In the genomic region with DNA sequence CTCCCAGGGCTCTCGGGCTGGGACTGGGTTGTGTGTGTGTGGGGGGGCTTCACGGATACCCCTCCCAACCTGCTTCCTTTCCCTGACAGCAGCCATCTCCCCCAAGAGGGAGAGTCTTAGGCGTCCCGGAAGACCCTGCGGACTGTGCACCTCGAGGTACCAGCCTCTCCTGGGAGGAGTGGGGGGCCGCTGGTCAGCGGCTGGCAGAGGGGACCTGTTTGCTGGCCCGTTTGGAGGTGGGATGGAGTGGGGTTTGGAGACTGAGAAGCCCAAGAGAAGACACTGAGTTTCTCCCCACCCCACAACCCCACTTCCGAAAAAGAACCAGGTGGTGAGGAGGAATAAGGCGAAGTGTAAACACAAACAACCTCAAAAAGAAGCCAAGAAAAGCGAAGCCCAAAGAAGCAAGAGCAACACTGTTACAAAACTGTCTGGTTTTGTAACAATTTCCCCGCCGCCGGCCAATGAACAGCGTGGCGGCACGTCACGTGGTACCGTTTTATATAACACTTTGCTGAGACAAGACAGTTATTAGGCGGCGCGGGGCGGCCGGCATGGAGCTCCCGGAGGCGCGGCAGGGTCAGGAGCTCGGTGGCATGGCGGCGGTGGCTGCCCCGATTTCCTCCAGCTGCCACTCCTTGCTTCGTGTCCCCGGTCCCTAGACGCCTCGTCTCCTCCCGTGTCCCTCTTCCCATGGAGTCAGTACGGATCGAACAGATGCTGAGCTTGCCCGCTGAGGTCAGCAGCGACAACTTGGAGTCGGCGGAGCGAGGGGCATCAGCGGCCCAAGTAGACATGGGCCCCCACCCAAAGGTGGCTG, we compare ENCODE assay signal across 8 cellular contexts. TPM values are rescaled to one million over a fixed set of nuclear protein-coding genes. Genes with fewer than 3 reads are reported as not detected.
DNase-seq lines count a peak whose midpoint lies in the region; ATAC-seq and TF ChIP-seq lines count a peak whose summit lies in the region.

A gene (plus strand): TSS at position 531 of the 820 bp plus-strand sequence. CDS start 163 bp downstream, at position 694.

- H3K36me3 ChIP-seq in PC-9 (ENCODE audit: low read depth) = peaks cover 11% of the 10 kb centered on the region

- no peaks in the 10 kb centered on the region for H3K9me2 ChIP-seq in PC-9 (ENCODE audit: insufficient read depth)

- no peak for TF ChIP-seq CTCF in PC-9 (conservative IDR thresholded peaks at IDR 0.05)
- no peak for TF ChIP-seq CTCF in fibroblast of villous mesenchyme (IDR thresholded peaks at IDR 0.05; ENCODE audit: insufficient read depth, low read depth, low read length)
- TF ChIP-seq CTCF in neural crest cell (conservative IDR thresholded peaks at IDR 0.05) = no peak

- H3K27me3 Mint-ChIP-seq in neural crest cell (ENCODE audit: low read depth) = peaks cover 88% of the 10 kb centered on the region

- H3K27me3 ChIP-seq in PC-9 (ENCODE audit: insufficient read depth, low read depth) = peaks cover 7% of the 10 kb centered on the region; the same call in 1 of the 2 replicates

- H3K79me2 ChIP-seq in PC-9 (ENCODE audit: low read depth) = peaks cover 38% of the 10 kb centered on the region

- no peak for ATAC-seq in HG02981 (IDR thresholded peaks at IDR 0.05; ENCODE audit: unreplicated experiment)

- H3K4me2 ChIP-seq in PC-9 = peak within 1 kb of the TSS; percentile 84

- peak within 1 kb of the TSS; percentile 77 for H3K4me3 Mint-ChIP-seq in neural crest cell

- BruUV-seq in PC-9 (replicated peaks; lab: Mats Ljungman, UMichigan) = no TSS peak

- POLR2A ChIA-PET in PC-9 (lab: Charles Lee; ENCODE audit: unreplicated experiment) = interaction anchor here (0.8 kb wide), 1 partner anchor 263 kb away, joined by 6 read pairs; no protein-coding TSS in a partner anchor

- H3K27ac ChIP-seq in PC-9 = peak within 1 kb of the TSS; percentile 95

- no peaks in the 10 kb centered on the region for H3K9me3 ChIP-seq in PC-9 (ENCODE audit: insufficient read depth, low read depth)

- H4K20me1 ChIP-seq in PC-9 (ENCODE audit: insufficient read depth) = no peaks in the 10 kb centered on the region

- no peak within 1 kb of the TSS for H3K27ac Mint-ChIP-seq in neural crest cell (ENCODE audit: unreplicated experiment)

- intact Hi-C loops in PC-9 (cut with micrococcal nuclease; ENCODE audit: unreplicated experiment) = no loop called here

- H3F3A ChIP-seq in PC-9 (ENCODE audit: insufficient read depth, low read depth) = peaks cover 26% of the 10 kb centered on the region

- no peaks in the 10 kb centered on the region for H3K36me3 Mint-ChIP-seq in neural crest cell (ENCODE audit: low read depth)

- no peaks in the 10 kb centered on the region for H3K9me3 Mint-ChIP-seq in neural crest cell

- H3K4me1 ChIP-seq in PC-9 (replicated peaks; ENCODE audit: insufficient read depth) = peaks cover 27% of the 10 kb centered on the region

- peak within 1 kb of the TSS; percentile 80 for H2AFZ ChIP-seq in PC-9

- DNase-seq in NCI-H1417 (lab: John Stamatoyannopoulos, UW) (peak in 2 of 3 experiments; percentile 50 to 66), NCI-H1417 treated with DMSO at 0.1 percent for 48 hours (lab: John Stamatoyannopoulos, UW) (no peak), PC-9 (peak; percentile 61 to 70), activated gamma-delta T cell (lab: John Stamatoyannopoulos, UW) (peak; percentile 46), fibroblast of villous mesenchyme (ENCODE audit: low read depth) (peak; percentile 57), neural crest cell (ENCODE audit: low read depth, low spot score) (no peak), stromal cell of bone marrow (ENCODE audit: low read depth) (peak; percentile 23)

- H3K4me3 ChIP-seq in PC-9 = peak within 1 kb of the TSS; percentile 93
- H3K4me3 ChIP-seq in fibroblast of villous mesenchyme (ENCODE audit: low read depth, low read length) = peak within 1 kb of the TSS; percentile 31

- CTCF ChIA-PET in PC-9 (lab: Charles Lee) = no interaction called here

- peaks cover 14% of the 10 kb centered on the region for H3K4me1 Mint-ChIP-seq in neural crest cell

RNA-seq across cellular contexts. Expression of the gene that starts here (rescaled TPM):
- 6.3 and 8.7 TPM in 2 replicates for total RNA-seq in PC-9 (2021)
- total RNA-seq in fibroblast of villous mesenchyme = 0.43 TPM in 1 of 2 replicates, not detected in the other
- 0.20 and 0.30 TPM in 2 replicates for total RNA-seq in neural crest cell

Comparison
In these comparisons a context has a peak if more than half of its experiments do, and no peak if none do; other contexts are left out.
1. DNase-seq: peak in NCI-H1417 (2 of 3), PC-9 (2 of 2), activated gamma-delta T cell (single experiment) and stromal cell of bone marrow (single experiment); none in NCI-H1417 treated with DMSO at 0.1 percent for 48 hours (single experiment) and neural crest cell (single experiment).
2. Peak in DNase-seq and H3K4me3 ChIP-seq in fibroblast of villous mesenchyme; RNA of the gene not detected or under 1 TPM.